ENCODE assay signal across 8 cellular contexts in the genomic region with DNA sequence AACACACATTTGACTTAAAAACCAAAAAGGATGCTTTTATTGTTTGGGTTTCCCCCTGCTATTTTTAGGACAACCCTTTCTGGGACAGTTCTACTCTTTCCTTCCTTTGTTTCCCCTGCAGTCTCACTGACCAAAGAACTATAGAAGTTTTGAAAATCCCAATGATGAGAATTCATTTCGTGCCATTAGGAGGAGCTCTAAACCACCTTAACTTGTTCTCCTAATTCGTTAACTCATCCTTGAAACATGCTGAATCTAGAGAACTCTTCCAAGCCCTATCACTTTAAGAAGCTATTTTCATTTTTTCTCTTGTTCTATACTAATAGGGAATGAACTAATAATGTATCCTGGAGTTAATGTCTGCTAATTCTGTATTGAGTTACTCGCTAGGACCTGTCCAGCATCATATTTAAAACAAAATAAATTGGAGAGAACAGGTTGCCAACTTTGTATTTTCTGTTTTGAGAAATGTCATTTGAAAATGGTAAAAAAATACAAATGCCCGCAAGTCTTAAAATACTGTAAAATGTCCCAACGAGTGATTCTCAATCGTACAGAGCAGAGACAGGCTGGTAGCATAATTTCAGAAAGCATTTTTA.
DNase-seq lines count a peak whose midpoint lies in the region; ATAC-seq and TF ChIP-seq lines count a peak whose summit lies in the region.

No MANE protein-coding gene starts in this region.

- intact Hi-C loops in activated CD4-positive, alpha-beta T cell treated with anti-CD3 and anti-CD28 coated beads, Interleukin-2, amount 10 ng/mL, durations not matched to agents 24 days and 14 days (cut with micrococcal nuclease) = loop anchor here (1.0 to 5.0 kb wide), 3 partner anchors 60 to 286 kb away; no protein-coding TSS in a partner anchor
- intact Hi-C loops in activated T-helper 2 cell treated with anti-CD3 and anti-CD28 coated beads, Interferon-gamma antibody, Interleukin-2, Interleukin-4, amounts not matched to agents 10 μg/mL and 5 μg/mL and 100 μg/mL, durations not matched to agents 14 hours and 24 hours and 36 hours (cut with micrococcal nuclease) = loop anchor here (1.0 kb wide), 3 partner anchors 277 to 453 kb away; no protein-coding TSS in a partner anchor
- intact Hi-C loops in heart right ventricle (cut with DNase I) = loop anchor here in 9 of 10 donors (2.0 to 5.0 kb wide), 5 partner anchors 60 to 285 kb away; no protein-coding TSS in a partner anchor
- intact Hi-C loops in sciatic nerve (cut with DNase I) = no loop called here

- TF ChIP-seq CTCF in heart right ventricle (IDR thresholded peaks at IDR 0.05) = peak; percentile 27 to 80 (median 65)

- no peaks in the 10 kb centered on the region for H3K9me3 ChIP-seq in heart right ventricle

- no peak overlapping the region for H3K27ac ChIP-seq in heart right ventricle

- WGBS in heart right ventricle, 2 donors = 51 to 61% methylated on average over 6 of the region's 6 CpGs

- H3K4me1 ChIP-seq in heart right ventricle = peaks cover 0 to 13% (median 8%) of the 10 kb centered on the region in 9 donors

- H3K4me3 ChIP-seq in heart right ventricle = no peak overlapping the region

- DNase-seq in activated CD4-positive, alpha-beta T cell treated with anti-CD3 and anti-CD28 coated beads, Interleukin-2, amount 10 ng/mL, durations not matched to agents 24 days and 14 days = peak; percentile 66
- DNase-seq in activated CD4-positive, alpha-beta T cell treated with anti-CD3 and anti-CD28 coated beads, Interleukin-2, amount 50 U/mL, for 4 hours = no peak
- DNase-seq in NCI-H146 (lab: John Stamatoyannopoulos, UW) (peak; percentile 34), heart right ventricle (no peak), sciatic nerve (ENCODE audit: low spot score) (no peak)
- no peak for DNase-seq in activated T-helper 2 cell treated with anti-CD3 and anti-CD28 coated beads, Interferon-gamma antibody, Interleukin-2, Interleukin-4, amounts not matched to agents 10 μg/mL and 5 μg/mL and 100 μg/mL, durations not matched to agents 14 hours and 24 hours and 36 hours (ENCODE audit: low spot score)
- DNase-seq in activated effector memory CD4-positive, alpha-beta T cell treated with Interleukin-2 at 50 U/mL for 16 hours = no peak

- H3K9me3 Mint-ChIP-seq in activated CD4-positive, alpha-beta T cell treated with anti-CD3 and anti-CD28 coated beads, Interleukin-2, amount 10 ng/mL, durations not matched to agents 24 days and 14 days = no peaks in the 10 kb centered on the region
- H3K9me3 Mint-ChIP-seq in activated T-helper 2 cell treated with anti-CD3 and anti-CD28 coated beads, Interferon-gamma antibody, Interleukin-2, Interleukin-4, amounts not matched to agents 10 μg/mL and 5 μg/mL and 100 μg/mL, durations not matched to agents 14 hours and 24 hours and 36 hours = no peaks in the 10 kb centered on the region

- no peak overlapping the region for H3K27ac Mint-ChIP-seq in activated CD4-positive, alpha-beta T cell treated with anti-CD3 and anti-CD28 coated beads, Interleukin-2, amount 10 ng/mL, durations not matched to agents 24 days and 14 days
- peak overlapping the region; percentile 22 for H3K27ac Mint-ChIP-seq in activated T-helper 2 cell treated with anti-CD3 and anti-CD28 coated beads, Interferon-gamma antibody, Interleukin-2, Interleukin-4, amounts not matched to agents 10 μg/mL and 5 μg/mL and 100 μg/mL, durations not matched to agents 14 hours and 24 hours and 36 hours

- H3K4me1 Mint-ChIP-seq in activated CD4-positive, alpha-beta T cell treated with anti-CD3 and anti-CD28 coated beads, Interleukin-2, amount 10 ng/mL, durations not matched to agents 24 days and 14 days = peaks cover 19% of the 10 kb centered on the region
- H3K4me1 Mint-ChIP-seq in activated T-helper 2 cell treated with anti-CD3 and anti-CD28 coated beads, Interferon-gamma antibody, Interleukin-2, Interleukin-4, amounts not matched to agents 10 μg/mL and 5 μg/mL and 100 μg/mL, durations not matched to agents 14 hours and 24 hours and 36 hours (ENCODE audit: low read depth) = peaks cover 21% of the 10 kb centered on the region

- no peaks in the 10 kb centered on the region for H3K27me3 ChIP-seq in heart right ventricle

- ATAC-seq in heart right ventricle = peak in 6 of 8 donors; percentile 55 to 77 (median 65)
- ATAC-seq in sciatic nerve = peak; percentile 76
- no peak for ATAC-seq in HG03095 (IDR thresholded peaks at IDR 0.05; ENCODE audit: unreplicated experiment)

- no peaks in the 10 kb centered on the region for H3K27me3 Mint-ChIP-seq in activated CD4-positive, alpha-beta T cell treated with anti-CD3 and anti-CD28 coated beads, Interleukin-2, amount 10 ng/mL, durations not matched to agents 24 days and 14 days
- H3K27me3 Mint-ChIP-seq in activated T-helper 2 cell treated with anti-CD3 and anti-CD28 coated beads, Interferon-gamma antibody, Interleukin-2, Interleukin-4, amounts not matched to agents 10 μg/mL and 5 μg/mL and 100 μg/mL, durations not matched to agents 14 hours and 24 hours and 36 hours (ENCODE audit: low read depth) = no peaks in the 10 kb centered on the region

- H3K36me3 Mint-ChIP-seq in activated CD4-positive, alpha-beta T cell treated with anti-CD3 and anti-CD28 coated beads, Interleukin-2, amount 10 ng/mL, durations not matched to agents 24 days and 14 days (ENCODE audit: low read depth) = peaks cover 42% of the 10 kb centered on the region
- H3K36me3 Mint-ChIP-seq in activated T-helper 2 cell treated with anti-CD3 and anti-CD28 coated beads, Interferon-gamma antibody, Interleukin-2, Interleukin-4, amounts not matched to agents 10 μg/mL and 5 μg/mL and 100 μg/mL, durations not matched to agents 14 hours and 24 hours and 36 hours (ENCODE audit: low read depth) = peaks cover 56% of the 10 kb centered on the region

- no peak overlapping the region for H3K4me3 Mint-ChIP-seq in activated CD4-positive, alpha-beta T cell treated with anti-CD3 and anti-CD28 coated beads, Interleukin-2, amount 10 ng/mL, durations not matched to agents 24 days and 14 days
- H3K4me3 Mint-ChIP-seq in activated T-helper 2 cell treated with anti-CD3 and anti-CD28 coated beads, Interferon-gamma antibody, Interleukin-2, Interleukin-4, amounts not matched to agents 10 μg/mL and 5 μg/mL and 100 μg/mL, durations not matched to agents 14 hours and 24 hours and 36 hours (ENCODE audit: low read depth) = no peak overlapping the region

- peaks cover 0 to 81% (median 14%) of the 10 kb centered on the region in 9 donors for H3K36me3 ChIP-seq in heart right ventricle

Comparison
In these comparisons a context has a peak if more than half of its experiments do, and no peak if none do; other contexts are left out.
1. DNase-seq: peak in activated CD4-positive, alpha-beta T cell treated with anti-CD3 and anti-CD28 coated beads, Interleukin-2, amount 10 ng/mL, durations not matched to agents 24 days and 14 days (single experiment) and NCI-H146 (single experiment); none in activated CD4-positive, alpha-beta T cell treated with anti-CD3 and anti-CD28 coated beads, Interleukin-2, amount 50 U/mL, for 4 hours (0 of 2), activated T-helper 2 cell treated with anti-CD3 and anti-CD28 coated beads, Interferon-gamma antibody, Interleukin-2, Interleukin-4, amounts not matched to agents 10 μg/mL and 5 μg/mL and 100 μg/mL, durations not matched to agents 14 hours and 24 hours and 36 hours (single experiment), heart right ventricle (0 of 2), sciatic nerve (single experiment) and activated effector memory CD4-positive, alpha-beta T cell treated with Interleukin-2 at 50 U/mL for 16 hours (single experiment).